16 cellular contexts compared by ENCODE assay signal in the genomic region with DNA sequence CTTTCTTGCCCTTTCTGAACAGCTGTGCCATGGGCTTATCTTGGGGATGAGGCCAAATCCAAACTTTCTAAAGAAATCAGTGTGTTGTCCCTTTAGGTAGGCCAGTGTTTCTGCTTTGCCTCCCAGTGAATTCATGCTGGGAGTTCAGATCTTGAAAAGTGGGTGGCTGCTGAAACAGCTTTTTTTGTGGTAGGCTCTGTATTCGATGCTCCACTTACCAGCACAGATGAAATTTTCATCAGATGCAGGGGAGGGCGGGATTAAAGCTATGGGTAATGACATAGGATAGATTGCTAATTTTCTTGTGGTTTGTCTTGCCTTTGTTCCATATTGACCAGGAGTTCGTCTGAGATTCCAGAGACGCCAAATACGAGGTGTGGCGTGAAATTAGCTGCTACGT. TPM values are rescaled to one million over a fixed set of nuclear protein-coding genes. Genes with fewer than 3 reads are reported as not detected.
DNase-seq lines count a peak whose midpoint lies in the region; TF ChIP-seq lines count a peak whose summit lies in the region.
"Had no signal": no experiment of that assay in that cellular context is flagged by ENCODE, and none has a peak within 500 bp of the region (broad histone marks: within the 10 kb centered on the region; RNA-seq: fewer than 3 reads in every experiment).

No MANE protein-coding gene starts in this region.

- DNase-seq in activated naive CD8-positive, alpha-beta T cell treated with anti-CD3 and anti-CD28 coated beads for 36 hours, result no peak
- DNase-seq in NCI-H748 (lab: John Stamatoyannopoulos, UW; ENCODE audit: unreplicated experiment) (no peak), NCI-H1436 (lab: John Stamatoyannopoulos, UW) (no peak), erythroblast (lab: John Stamatoyannopoulos, UW) (no peak)
- no peak for DNase-seq in stimulated activated CD4-positive, alpha-beta T cell treated with anti-CD3 and anti-CD28 coated beads, Interleukin-4, amount 100 ng/mL, for 24 hours
- DNase-seq: activated CD4-positive, alpha-beta T cell treated with anti-CD3 and anti-CD28 coated beads, Interleukin-2, amount 50 U/mL, for 1 hour; activated naive CD4-positive, alpha-beta T cell treated with Interleukin-2 at 50 U/mL for 16 hours; foreskin fibroblast; H7; kidney glomerular epithelial cell; naive B cell; NCI-H2029; SW 1271 had no signal

- TF ChIP-seq CTCF in DOHH2 (IDR thresholded peaks at IDR 0.05; ENCODE audit: low read depth, low read length, poor library complexity, severe bottlenecking), result no peak

- H3K9me2 ChIP-seq in DOHH2 (replicated peaks; ENCODE audit: control insufficient read depth, low read length), result no peaks in the 10 kb centered on the region

- no peaks in the 10 kb centered on the region for H3K36me3 ChIP-seq in ACC112 (ENCODE audit: insufficient read depth, low read length)
- H3K36me3 ChIP-seq in DOHH2 (ENCODE audit: control insufficient read depth, low read length), result no peaks in the 10 kb centered on the region
- no peaks in the 10 kb centered on the region for H3K36me3 ChIP-seq in muscle layer of colon (ENCODE audit: insufficient read depth, low read length)

- peaks cover 47% of the 10 kb centered on the region for H3K4me1 Mint-ChIP-seq in activated naive CD8-positive, alpha-beta T cell treated with anti-CD3 and anti-CD28 coated beads for 36 hours

- H3K27ac ChIP-seq in ACC112 (ENCODE audit: low read depth, low read length), result no peak overlapping the region
- no peak overlapping the region for H3K27ac ChIP-seq in DOHH2 (ENCODE audit: low read depth, low read length)
- no peak overlapping the region for H3K27ac ChIP-seq in muscle layer of colon (ENCODE audit: low read depth, low read length)

- H3F3A ChIP-seq in DOHH2 (ENCODE audit: control insufficient read depth, insufficient read depth), result 0 out of 2 replicates have a peak, but pooled peaks cover 5% of the 10 kb centered on the region

- H3K9ac ChIP-seq in muscle layer of colon (ENCODE audit: low read length), result peak overlapping the region; percentile 5

- no peak overlapping the region for H2AFZ ChIP-seq in ACC112 (ENCODE audit: low read length, unreplicated experiment)

- no peaks in the 10 kb centered on the region for H3K9me3 Mint-ChIP-seq in activated naive CD8-positive, alpha-beta T cell treated with anti-CD3 and anti-CD28 coated beads for 36 hours
- H3K9me3 Mint-ChIP-seq: naive B cell had no signal

- peak overlapping the region; percentile 26 for H3K4me3 Mint-ChIP-seq in activated naive CD8-positive, alpha-beta T cell treated with anti-CD3 and anti-CD28 coated beads for 36 hours

- no peaks in the 10 kb centered on the region for H3K36me3 Mint-ChIP-seq in activated naive CD8-positive, alpha-beta T cell treated with anti-CD3 and anti-CD28 coated beads for 36 hours
- H3K36me3 Mint-ChIP-seq: naive B cell had no signal

- H3K27me3 ChIP-seq in ACC112 (ENCODE audit: insufficient read depth, low read length) (no peaks in the 10 kb centered on the region), DOHH2 (ENCODE audit: control insufficient read depth, low read length) (no peaks in the 10 kb centered on the region), muscle layer of colon (ENCODE audit: control insufficient read depth in 1 of 2, insufficient read depth in 2 of 2, low read length in 2 of 2) (no peaks in the 10 kb centered on the region)

- H3K27me3 Mint-ChIP-seq in activated naive CD8-positive, alpha-beta T cell treated with anti-CD3 and anti-CD28 coated beads for 36 hours, result no peaks in the 10 kb centered on the region
- H3K27me3 Mint-ChIP-seq: naive B cell had no signal

- H3K27ac Mint-ChIP-seq in activated naive CD8-positive, alpha-beta T cell treated with anti-CD3 and anti-CD28 coated beads for 36 hours, result no peak overlapping the region

- peak overlapping the region; percentile 79 for H3K4me2 ChIP-seq in DOHH2 (ENCODE audit: low read length)

- H3K4me3 ChIP-seq in ACC112 (ENCODE audit: low read depth, low read length), result peak overlapping the region; percentile 83; the same call in 1 of the 2 replicates
- H3K4me3 ChIP-seq in DOHH2 (ENCODE audit: low read length), result peak overlapping the region; percentile 99
- H3K4me3 ChIP-seq in muscle layer of colon (ENCODE audit: low read depth in 1 of 2, low read length in 2 of 2), result peak overlapping the region in 1 of 2 donors; percentile 82

- TF ChIP-seq POLR2A in erythroblast (IDR thresholded peaks at IDR 0.05; ENCODE audit: low read length), result no peak

- H3K79me2 ChIP-seq in ACC112 (ENCODE audit: control insufficient read depth, insufficient read depth, low read length, unreplicated experiment) (peaks cover 51% of the 10 kb centered on the region), DOHH2 (ENCODE audit: control insufficient read depth, low read length) (peaks cover 67% of the 10 kb centered on the region)

- peaks cover 5% of the 10 kb centered on the region for H4K20me1 ChIP-seq in DOHH2 (ENCODE audit: control insufficient read depth, insufficient read depth, low read depth, low read length)

- H3K4me1 ChIP-seq in ACC112 (ENCODE audit: control insufficient read depth, insufficient read depth, low read length, unreplicated experiment) (peaks cover 15% of the 10 kb centered on the region), DOHH2 (ENCODE audit: control insufficient read depth, low read length) (peaks cover 38% of the 10 kb centered on the region), muscle layer of colon (ENCODE audit: insufficient read depth, low read length) (peaks cover 59% of the 10 kb centered on the region)

- H3K9me3 ChIP-seq in DOHH2 (ENCODE audit: control insufficient read depth, insufficient read depth, low read length) (no peaks in the 10 kb centered on the region), muscle layer of colon (ENCODE audit: low read length) (no peaks in the 10 kb centered on the region)

RNA-seq across cellular contexts. Expression of a gene that starts 2.8 kb away (rescaled TPM):
- 10 to 100 TPM; 17.3 to 18.2 TPM for total RNA-seq in activated naive CD8-positive, alpha-beta T cell treated with anti-CD3 and anti-CD28 coated beads for 36 hours

RNA-seq across cellular contexts. Expression of a gene that starts 10.7 kb away (rescaled TPM):
- under 1 TPM; 0.23 to 0.34 TPM for total RNA-seq in activated naive CD8-positive, alpha-beta T cell treated with anti-CD3 and anti-CD28 coated beads for 36 hours

RNA-seq across cellular contexts. Expression of a gene that starts 57.5 kb away (rescaled TPM):
- total RNA-seq in activated naive CD8-positive, alpha-beta T cell treated with anti-CD3 and anti-CD28 coated beads for 36 hours, result 10 to 100 TPM; 69.7 to 70.8 TPM
